Comparison of ENCODE assay signal across 16 cellular contexts in genomic region chr1:113247355-113247754, GRCh38.
"Had no signal": no experiment of that assay in that cellular context is flagged by ENCODE, and none has a peak within 500 bp of the region (broad histone marks: within the 10 kb centered on the region; RNA-seq: fewer than 3 reads in every experiment).

No MANE protein-coding gene starts in this region.

- H3K9me3 ChIP-seq: gastroesophageal sphincter, sigmoid colon, testis, vagina had no signal

- ATAC-seq: activated CD4-positive, CD25-positive, alpha-beta regulatory T cell treated with anti-CD3 and anti-CD28 coated beads, Interleukin-2, amount 50 U/mL, for 24 hours; activated CD8-positive, alpha-beta memory T cell treated with anti-CD3 and anti-CD28 coated beads, Interleukin-2, amount 10 ng/mL, durations not matched to agents 7 days and 5 days; gastroesophageal sphincter; natural killer cell had no signal

- H3K27me3 ChIP-seq: gastroesophageal sphincter, sigmoid colon, testis, vagina had no signal

- H3K4me3 ChIP-seq: gastroesophageal sphincter, lung, sigmoid colon, testis, vagina had no signal

- H3K27ac ChIP-seq: gastroesophageal sphincter, sigmoid colon, testis, vagina had no signal

- H3K36me3 ChIP-seq: gastroesophageal sphincter, sigmoid colon, vagina had no signal

- DNase-seq: activated CD4-positive, alpha-beta T cell treated with anti-CD3 and anti-CD28 coated beads, Interleukin-2, amount 50 U/mL, for 48 hours; activated CD8-positive, alpha-beta memory T cell treated with anti-CD3 and anti-CD28 coated beads, Interleukin-2, amount 10 ng/mL, durations not matched to agents 7 days and 5 days; activated gamma-delta T cell treated with Interleukin-2 at 50 U/mL for 16 hours; activated naive CD8-positive, alpha-beta T cell treated with anti-CD3 and anti-CD28 coated beads for 36 hours; activated T-cell treated with anti-CD3 and anti-CD28 coated beads, Interleukin-2, amount 50 U/mL, for 48 hours; hippocampal formation; natural killer cell; occipital lobe; sigmoid colon; stimulated activated CD4-positive, alpha-beta T cell treated with anti-CD3 and anti-CD28 coated beads, Interleukin-2, amount 100 ng/mL, for 48 hours; stimulated activated naive CD4-positive, alpha-beta T cell treated with Interleukin-2 at 50 U/mL for 16 hours; testis had no signal

- H3K4me1 ChIP-seq: gastroesophageal sphincter, sigmoid colon, testis had no signal
